ENCODE assay signal across 8 cellular contexts in the genomic region with DNA sequence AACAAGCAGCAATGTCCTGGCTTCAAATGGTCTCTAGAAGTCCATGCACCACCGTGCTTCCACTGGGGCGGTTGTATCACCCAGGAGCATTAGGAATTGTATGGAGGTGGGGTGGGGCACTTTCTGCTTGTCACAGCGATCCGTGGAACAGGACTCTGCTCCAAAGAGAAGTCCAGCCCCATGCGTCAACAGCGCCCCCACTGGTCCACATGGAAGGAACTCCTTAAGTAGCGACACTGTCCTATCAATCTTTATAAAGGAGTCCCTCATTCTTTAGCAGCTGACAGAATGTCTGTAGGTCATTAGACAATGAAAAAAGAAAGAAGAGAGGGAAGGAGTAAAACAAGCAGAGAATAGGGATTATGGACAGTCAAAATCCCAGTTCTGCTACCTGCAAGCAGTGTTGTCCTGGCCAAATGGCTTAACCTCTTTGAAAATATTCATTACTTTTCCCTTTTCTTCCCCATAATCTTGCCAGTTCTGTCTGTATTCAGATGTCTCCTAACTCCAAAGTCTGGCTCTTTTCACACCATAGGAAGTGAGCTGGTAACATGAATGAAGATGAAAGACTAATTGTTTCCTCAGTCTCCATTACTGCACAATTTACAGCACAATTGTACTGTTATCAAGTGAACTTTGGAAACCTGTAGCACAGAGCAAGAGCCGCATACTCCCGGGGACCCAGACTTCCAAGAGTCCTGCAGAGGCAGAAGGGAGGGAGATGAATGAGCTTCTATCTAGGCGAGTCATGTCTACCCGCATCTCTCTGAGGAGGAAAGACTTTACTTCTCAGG. TPM values are rescaled to one million over a fixed set of nuclear protein-coding genes. Genes with fewer than 3 reads are reported as not detected.
DNase-seq lines count a peak whose midpoint lies in the region; ATAC-seq and TF ChIP-seq lines count a peak whose summit lies in the region.

No MANE protein-coding gene starts in this region.

- peak overlapping the region; percentile 63 to 96 for H3K27ac Mint-ChIP-seq in effector memory CD8-positive, alpha-beta T cell
- peak overlapping the region in 5 of 6 donors; percentile 5 to 68 (median 42) for H3K27ac Mint-ChIP-seq in naive B cell

- H3K4me1 ChIP-seq in OCI-LY1 (ENCODE audit: insufficient read depth, low read length, severe bottlenecking), result peaks cover 49% of the 10 kb centered on the region

- no peaks in the 10 kb centered on the region for H3K27me3 Mint-ChIP-seq in effector memory CD8-positive, alpha-beta T cell
- no peaks in the 10 kb centered on the region for H3K27me3 Mint-ChIP-seq in naive B cell

- TF ChIP-seq CTCF in GM12873 (IDR thresholded peaks at IDR 0.05; ENCODE audit: insufficient read depth, low read depth, low read length, missing control alignments) (peak; percentile 50), OCI-LY1 (IDR thresholded peaks at IDR 0.05; ENCODE audit: low read length) (peak; percentile 82)

- peaks cover 67 to 76% of the 10 kb centered on the region in 2 donors for H3K4me1 Mint-ChIP-seq in effector memory CD8-positive, alpha-beta T cell (ENCODE audit: low read depth in 2 of 2)
- peaks cover 57 to 90% (median 83%) of the 10 kb centered on the region in 3 donors for H3K4me1 Mint-ChIP-seq in naive B cell

- DNase-seq in effector memory CD8-positive, alpha-beta T cell, result no peak
- DNase-seq in naive B cell, result no peak

- no peaks in the 10 kb centered on the region for H3K27me3 ChIP-seq in OCI-LY1 (ENCODE audit: insufficient read depth, low read length)

- no peaks in the 10 kb centered on the region for H3F3A ChIP-seq in OCI-LY1 (ENCODE audit: insufficient read depth, low read length)

- peaks cover 50% of the 10 kb centered on the region for H3K36me3 ChIP-seq in OCI-LY1 (ENCODE audit: insufficient read depth, low read length)

- no peak overlapping the region for H3K27ac ChIP-seq in OCI-LY1 (ENCODE audit: low read depth, low read length, poor library complexity, severe bottlenecking)

- no peak overlapping the region; the same call in 1 of the 2 replicates for H3K4me2 ChIP-seq in OCI-LY1 (ENCODE audit: low read length)

- H3K9me3 Mint-ChIP-seq in effector memory CD8-positive, alpha-beta T cell, result peaks cover 0 to 2% of the 10 kb centered on the region in 2 donors
- H3K9me3 Mint-ChIP-seq in naive B cell, result peaks cover 0 to 4% (median 2%) of the 10 kb centered on the region in 7 donors

- H3K9ac ChIP-seq in OCI-LY1 (ENCODE audit: low read length), result no peak overlapping the region

- H3K79me2 ChIP-seq in OCI-LY1 (ENCODE audit: insufficient read depth, low read length), result peaks cover 100% of the 10 kb centered on the region

- H3K4me3 ChIP-seq in OCI-LY1 (ENCODE audit: low read depth, low read length, poor library complexity, severe bottlenecking), result no peak overlapping the region

- H3K9me2 ChIP-seq in OCI-LY1 (ENCODE audit: low read depth, low read length), result no peaks in the 10 kb centered on the region

- ATAC-seq in effector memory CD8-positive, alpha-beta T cell (replicated peaks), result no peak
- ATAC-seq in naive B cell (ENCODE audit: low read depth in 2 of 2), result no peak
- no peak for ATAC-seq in HG02973 (IDR thresholded peaks at IDR 0.05; ENCODE audit: unreplicated experiment)
- no peak for ATAC-seq in HG03139 (IDR thresholded peaks at IDR 0.05; ENCODE audit: unreplicated experiment)
- no peak for ATAC-seq in GM18858 (IDR thresholded peaks at IDR 0.05; ENCODE audit: unreplicated experiment)
- no peak for ATAC-seq in HG03196 (IDR thresholded peaks at IDR 0.05; ENCODE audit: unreplicated experiment)

- H3K36me3 Mint-ChIP-seq in effector memory CD8-positive, alpha-beta T cell (ENCODE audit: insufficient read depth), result peaks cover 42% of the 10 kb centered on the region
- H3K36me3 Mint-ChIP-seq in naive B cell, result peaks cover 0 to 6% of the 10 kb centered on the region in 2 donors

- peaks cover 5% of the 10 kb centered on the region; the same call in 1 of the 2 replicates for H4K20me1 ChIP-seq in OCI-LY1 (ENCODE audit: insufficient read depth, low read length)

- peak overlapping the region in 1 of 2 donors; percentile 20 for H3K4me3 Mint-ChIP-seq in effector memory CD8-positive, alpha-beta T cell
- peak overlapping the region in 2 of 8 donors; percentile 9 to 47 for H3K4me3 Mint-ChIP-seq in naive B cell

- no peaks in the 10 kb centered on the region for H3K9me3 ChIP-seq in OCI-LY1 (ENCODE audit: low read length)

- no peak overlapping the region for H2AFZ ChIP-seq in OCI-LY1 (ENCODE audit: low read length)

RNA-seq across cellular contexts. Expression of gene NFE2L2, which starts 9.9 kb away (rescaled TPM):
- 10 to 100 TPM; 45.9 to 60.4 (median 54.7) TPM for polyA plus RNA-seq in naive B cell (ENCODE audit: low read depth in 6 of 6)

RNA-seq across cellular contexts. Expression of gene HNRNPA3, which starts 42.0 kb away (rescaled TPM):
- polyA plus RNA-seq in naive B cell (ENCODE audit: low read depth in 6 of 6), result 10 to 100 TPM; 48.0 to 96.3 (median 70.3) TPM
